Comparison of ENCODE assay signal across 8 cellular contexts in genomic region chr18:50374170-50374752, GRCh38. TPM values are rescaled to one million over a fixed set of nuclear protein-coding genes. Genes with fewer than 3 reads are reported as not detected.
DNase-seq lines count a peak whose midpoint lies in the region; ATAC-seq and TF ChIP-seq lines count a peak whose summit lies in the region.

No MANE protein-coding gene starts in this region.

- peak overlapping the region; percentile 42 for H2BK5ac ChIP-seq in IMR-90 (ENCODE audit: low read depth, low read length, poor library complexity, severe bottlenecking)

- no peak overlapping the region for H2BK15ac ChIP-seq in IMR-90 (ENCODE audit: low read depth, low read length)

- H3K14ac ChIP-seq in IMR-90 (replicated peaks; ENCODE audit: low read depth, low read length), result peak overlapping the region; percentile 97

- peak overlapping the region; percentile 84 for H3K4me2 ChIP-seq in IMR-90 (ENCODE audit: low read depth, low read length)

- no peak overlapping the region for H2BK20ac ChIP-seq in IMR-90 (ENCODE audit: low read depth, low read length)

- H2AK9ac ChIP-seq in IMR-90 (replicated peaks; ENCODE audit: low read depth, low read length, poor library complexity), result no peak overlapping the region

- H3K27me3 Mint-ChIP-seq in chondrocyte (ENCODE audit: low read depth) (no peaks in the 10 kb centered on the region), mesothelial cell of epicardium (ENCODE audit: low read depth) (no peaks in the 10 kb centered on the region)

- no peak for ATAC-seq in IMR-90 (ENCODE audit: low read depth)
- ATAC-seq in HG03196 (IDR thresholded peaks at IDR 0.05; ENCODE audit: unreplicated experiment), result no peak

- TF ChIP-seq RAD21 in IMR-90 (IDR thresholded peaks at IDR 0.05; ENCODE audit: low read length), result no peak

- dilution Hi-C loops in IMR-90 (cut with HindIII; ENCODE audit: low sequenced_read_pairs, unreplicated experiment), result no loop called here

- H3K4me1 ChIP-seq in IMR-90 (ENCODE audit: control insufficient read depth, insufficient read depth, low read length), result no peaks in the 10 kb centered on the region

- intact Hi-C loops in IMR-90 (cut with micrococcal nuclease), result no loop called here
- intact Hi-C loops in posterior vena cava (cut with DNase I), result no loop called here

- H2AFZ ChIP-seq in IMR-90 (replicated peaks; ENCODE audit: low read length, poor library complexity), result peak overlapping the region; percentile 99

- TF ChIP-seq CTCF in 22Rv1 (IDR thresholded peaks at IDR 0.05) (no peak), IMR-90 (conservative IDR thresholded peaks at IDR 0.05; ENCODE audit: low read depth, low read length) (no peak), chondrocyte (IDR thresholded peaks at IDR 0.05) (no peak), mesothelial cell of epicardium (IDR thresholded peaks at IDR 0.05; ENCODE audit: unreplicated experiment) (no peak)

- no peaks in the 10 kb centered on the region for H3K9me1 ChIP-seq in IMR-90 (ENCODE audit: insufficient read depth, low read length)

- H3K4ac ChIP-seq in IMR-90 (ENCODE audit: low read depth, low read length), result peak overlapping the region; percentile 93

- H3K4me1 Mint-ChIP-seq in chondrocyte (ENCODE audit: low read depth) (peaks cover 16% of the 10 kb centered on the region), mesothelial cell of epicardium (peaks cover 17% of the 10 kb centered on the region)

- peak overlapping the region; percentile 69; the same call in 1 of the 2 replicates for H3K23ac ChIP-seq in IMR-90 (ENCODE audit: low read depth, low read length)

- H4K8ac ChIP-seq in IMR-90 (ENCODE audit: low read depth in 2 of 2, low read length in 2 of 2), result peak overlapping the region; percentile 99 to 100

- H3K4me3 ChIP-seq in IMR-90 (ENCODE audit: insufficient read depth, low read depth, low read length), result peak overlapping the region; percentile 45

- H3K27me3 ChIP-seq in IMR-90 (ENCODE audit: control insufficient read depth, insufficient read depth, low read length), result no peaks in the 10 kb centered on the region

- DNase-seq in IMR-90 (no peak), chondrocyte (ENCODE audit: low spot score) (no peak), mesothelial cell of epicardium (ENCODE audit: low spot score in 2 of 2, unreplicated experiment in 2 of 2) (no peak), T1000 (lab: John Stamatoyannopoulos, UW) (no peak), NAMALWA (ENCODE audit: low spot score) (no peak), posterior vena cava (ENCODE audit: low spot score) (no peak)

- H4K20me1 ChIP-seq in IMR-90 (ENCODE audit: insufficient read depth, low read length), result no peaks in the 10 kb centered on the region

- peak overlapping the region; percentile 86 for H4K91ac ChIP-seq in IMR-90 (ENCODE audit: insufficient read depth, low read depth, low read length)

- peak overlapping the region; percentile 88 for H4K5ac ChIP-seq in IMR-90 (ENCODE audit: low read depth, low read length)

- no CpG with 5 or more reads among the region's 8 CpGs for WGBS in IMR-90 (ENCODE audit: extremely low coverage in 2 of 2, insufficient read length in 1 of 2), 2 experiments

- in situ Hi-C loops in IMR-90 (cut with MboI; ENCODE audit: low sequenced_read_pairs), result no loop called here

- peak overlapping the region; percentile 74; the same call in 1 of the 2 replicates for H3K56ac ChIP-seq in IMR-90 (ENCODE audit: extremely low read depth, insufficient read depth, low read length)

- peak overlapping the region; percentile 93 for H3K27ac ChIP-seq in 22Rv1
- H3K27ac ChIP-seq in IMR-90 (ENCODE audit: insufficient read depth, low read length), result peak overlapping the region; percentile 48

- CTCF ChIA-PET in IMR-90 (lab: Yijun Ruan, JAX), result no interaction called here

- no peak for TF ChIP-seq POLR2A in IMR-90 (IDR thresholded peaks at IDR 0.05; ENCODE audit: low read depth, low read length)

- peaks cover 3 to 10% of the 10 kb centered on the region in 2 experiments; a peak in 1 of 4 replicates for H3K79me1 ChIP-seq in IMR-90 (ENCODE audit: low read depth in 1 of 2, low read length in 2 of 2)

- peak overlapping the region; percentile 86 for H3K9ac ChIP-seq in IMR-90 (ENCODE audit: low read depth, low read length)

- BruUV-seq in IMR-90 (replicated peaks; lab: Mats Ljungman, UMichigan), result no TSS peak

- H3K27ac Mint-ChIP-seq in chondrocyte (ENCODE audit: unreplicated experiment) (peak overlapping the region; percentile 27), mesothelial cell of epicardium (peak overlapping the region; percentile 87)

- POLR2A ChIA-PET in IMR-90 (lab: Charles Lee; ENCODE audit: unreplicated experiment), result no interaction called here

- H3K36me3 Mint-ChIP-seq in chondrocyte (ENCODE audit: low read depth) (peaks cover 2% of the 10 kb centered on the region), mesothelial cell of epicardium (no peaks in the 10 kb centered on the region)

- H3K36me3 ChIP-seq in IMR-90 (ENCODE audit: control insufficient read depth, insufficient read depth, low read length), result no peaks in the 10 kb centered on the region

- H3K18ac ChIP-seq in IMR-90 (ENCODE audit: low read depth, low read length), result peak overlapping the region; percentile 50; the same call in 1 of the 2 replicates

- peak overlapping the region; percentile 57; the same call in 1 of the 2 replicates for H2AK5ac ChIP-seq in IMR-90 (ENCODE audit: low read depth, low read length)

- H3K4me3 Mint-ChIP-seq in chondrocyte (ENCODE audit: unreplicated experiment) (peak overlapping the region; percentile 76), mesothelial cell of epicardium (peak overlapping the region; percentile 78)

- no peaks in the 10 kb centered on the region for H3K9me3 ChIP-seq in IMR-90 (ENCODE audit: control insufficient read depth, insufficient read depth, low read length)

- peaks cover 15% of the 10 kb centered on the region for H3K9me3 Mint-ChIP-seq in chondrocyte (ENCODE audit: low read depth)
- H3K9me3 Mint-ChIP-seq in mesothelial cell of epicardium, result peaks cover 19% of the 10 kb centered on the region

- no peak overlapping the region; the same call in 1 of the 2 replicates for H2BK120ac ChIP-seq in IMR-90 (ENCODE audit: low read depth, low read length)

TF ChIP-seq in IMR-90, 13 proteins besides CTCF, POLR2A, EP300 and RAD21:
- TF ChIP-seq CEBPB (IDR thresholded peaks at IDR 0.05; ENCODE audit: low read depth, low read length) (no peak), NFE2L2 (IDR thresholded peaks at IDR 0.05; ENCODE audit: low read depth, low read length) (no peak), MAZ (IDR thresholded peaks at IDR 0.05; ENCODE audit: borderline replicate concordance, low read depth, low read length) (no peak), ELK1 (IDR thresholded peaks at IDR 0.05; ENCODE audit: borderline replicate concordance, low read depth, low read length) (no peak), BHLHE40 (IDR thresholded peaks at IDR 0.05; ENCODE audit: low read depth, low read length) (no peak)

RNA-seq across cellular contexts. Expression of gene SKA1, which starts 0.6 kb away (rescaled TPM):
- total RNA-seq in IMR-90 (2012; rRNA removed) (5.9 and 13.9 TPM in 2 replicates), chondrocyte (3.7 to 4.7 TPM (median 4.3 TPM) in 3 replicates), mesothelial cell of epicardium (5.0 to 5.9 TPM (median 5.5 TPM) in 3 replicates), posterior vena cava (under 1 TPM; 0.24 to 0.51 TPM)
- 4.8 and 5.8 TPM in 2 replicates for polyA plus RNA-seq in IMR-90 (2012; rRNA removed)
- polyA plus RNA-seq in IMR-90 (2012; cell fraction: cytosol; rRNA removed), result 1.1 and 1.7 TPM in 2 replicates
- polyA plus RNA-seq in IMR-90 (2012; cell fraction: nucleus; rRNA removed; ENCODE audit: low replicate concordance), result 0.79 and 1.3 TPM in 2 replicates
